Comparison of ENCODE assay signal across 15 cellular contexts in the genomic region with DNA sequence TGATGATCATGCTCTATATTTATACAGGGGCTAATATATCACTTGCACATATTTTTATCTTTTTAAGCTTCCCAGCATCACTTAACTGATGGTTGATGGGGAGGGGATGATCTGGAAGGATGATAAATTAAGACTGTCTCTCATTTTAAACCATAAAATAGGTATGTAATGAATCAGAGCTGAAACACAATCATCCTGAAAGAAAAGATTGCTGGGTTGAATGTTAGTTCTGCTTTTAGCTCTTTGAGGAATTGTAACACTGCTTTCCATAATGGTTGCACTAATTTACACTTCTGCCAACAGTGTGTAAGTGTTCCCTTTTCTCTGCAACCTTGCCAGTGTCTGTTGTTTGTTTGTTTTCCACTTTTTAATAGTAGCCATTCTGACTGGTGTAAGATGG.
DNase-seq lines count a peak whose midpoint lies in the region; ATAC-seq and TF ChIP-seq lines count a peak whose summit lies in the region.
"Had no signal": no experiment of that assay in that cellular context is flagged by ENCODE, and none has a peak within 500 bp of the region (broad histone marks: within the 10 kb centered on the region; RNA-seq: fewer than 3 reads in every experiment).

No MANE protein-coding gene starts in this region.

- POLR2A ChIA-PET in PC-3 (lab: Charles Lee; ENCODE audit: unreplicated experiment) = interaction anchor here (0.6 kb wide), 1 partner anchor 618 kb away, joined by 3 read pairs; no protein-coding TSS in a partner anchor

- no peak overlapping the region for H3K27ac Mint-ChIP-seq in stimulated activated naive B cell treated with anti-CD40 and anti-IgM and Interleukin-4, amounts not matched to agents 10 μg/mL and 1 μg/mL and 100 μg/mL, for 72 hours
- H3K27ac Mint-ChIP-seq: CD4-positive, CD25-positive, alpha-beta regulatory T cell; CD8-positive, alpha-beta T cell; GM23338; H9 had no signal

- H3K4me1 ChIP-seq in OCI-LY3 (ENCODE audit: low read length) (peaks cover 43% of the 10 kb centered on the region), PC-3 (ENCODE audit: insufficient read depth, low read length) (no peaks in the 10 kb centered on the region)

- no peaks in the 10 kb centered on the region for H3K36me3 ChIP-seq in OCI-LY3 (replicated peaks; ENCODE audit: low read depth, low read length)
- no peaks in the 10 kb centered on the region for H3K36me3 ChIP-seq in PC-3 (ENCODE audit: low read depth, low read length)

- TF ChIP-seq CTCF in OCI-LY3 (IDR thresholded peaks at IDR 0.05; ENCODE audit: low read depth, low read length) = no peak
- no peak for TF ChIP-seq CTCF in PC-3 (conservative IDR thresholded peaks at IDR 0.05; ENCODE audit: low read depth, low read length)

- no peaks in the 10 kb centered on the region for H3K27me3 ChIP-seq in OCI-LY3 (ENCODE audit: low read depth, low read length)
- no peaks in the 10 kb centered on the region for H3K27me3 ChIP-seq in PC-3 (ENCODE audit: low read length)

- no peaks in the 10 kb centered on the region for H3K9me2 ChIP-seq in PC-3 (replicated peaks; ENCODE audit: low read length)

- no peak overlapping the region for H3K4me3 ChIP-seq in OCI-LY3 (ENCODE audit: low read length)
- no peak overlapping the region for H3K4me3 ChIP-seq in PC-3 (ENCODE audit: low read length)
- H3K4me3 ChIP-seq: GM23338 had no signal

- H3K27me3 Mint-ChIP-seq in stimulated activated naive B cell treated with anti-CD40 and anti-IgM and Interleukin-4, amounts not matched to agents 10 μg/mL and 1 μg/mL and 100 μg/mL, for 72 hours = peaks cover 33 to 42% of the 10 kb centered on the region in 2 donors
- H3K27me3 Mint-ChIP-seq: CD4-positive, CD25-positive, alpha-beta regulatory T cell had no signal

- ATAC-seq in stimulated activated naive B cell treated with anti-CD40 and anti-IgM and Interleukin-4, amounts not matched to agents 10 μg/mL and 1 μg/mL and 100 μg/mL, for 72 hours (replicated peaks) = peak; percentile 44 to 58
- ATAC-seq in PC-3 = no peak
- ATAC-seq: CD8-positive, alpha-beta T cell; GM23338; HCT116 had no signal

- peaks cover 8 to 15% of the 10 kb centered on the region in 2 donors for H3K4me1 Mint-ChIP-seq in stimulated activated naive B cell treated with anti-CD40 and anti-IgM and Interleukin-4, amounts not matched to agents 10 μg/mL and 1 μg/mL and 100 μg/mL, for 72 hours
- H3K4me1 Mint-ChIP-seq: GM23338, H9 had no signal

- H3K79me2 ChIP-seq in OCI-LY3 (ENCODE audit: low read length) (no peaks in the 10 kb centered on the region), PC-3 (ENCODE audit: low read length) (no peaks in the 10 kb centered on the region)

- no peak overlapping the region for H3K4me3 Mint-ChIP-seq in stimulated activated naive B cell treated with anti-CD40 and anti-IgM and Interleukin-4, amounts not matched to agents 10 μg/mL and 1 μg/mL and 100 μg/mL, for 72 hours
- H3K4me3 Mint-ChIP-seq: CD4-positive, CD25-positive, alpha-beta regulatory T cell; CD8-positive, alpha-beta T cell; GM23338; H9 had no signal

- intact Hi-C loops in PC-3 (cut with micrococcal nuclease) = no loop called here

- H3K9ac ChIP-seq in OCI-LY3 (ENCODE audit: low read length) (no peak overlapping the region), PC-3 (ENCODE audit: low read length) (no peak overlapping the region)

- DNase-seq in CD1c-positive myeloid dendritic cell (ENCODE audit: extremely low spot score) (peak; percentile 53), EH (ENCODE audit: low read depth) (peak; percentile 47), PC-3 (no peak)
- DNase-seq in stimulated activated naive B cell treated with anti-CD40 and anti-IgM and Interleukin-4, amounts not matched to agents 10 μg/mL and 1 μg/mL and 100 μg/mL, for 72 hours = no peak
- DNase-seq in activated CD4-positive, alpha-beta T cell treated with anti-CD3 and anti-CD28 coated beads, Interleukin-2, amount 50 U/mL, for 4 hours = no peak
- DNase-seq: C1 segment of cervical spinal cord; CD4-positive, CD25-positive, alpha-beta regulatory T cell; CD8-positive, alpha-beta T cell; DMS 273 treated with DMSO at 0.1 percent for 48 hours; DMS79; GF-D8; H9 had no signal

- H3K9me3 ChIP-seq in OCI-LY3 (ENCODE audit: insufficient read depth, low read length) (no peaks in the 10 kb centered on the region), PC-3 (ENCODE audit: low read length) (no peaks in the 10 kb centered on the region)

- CTCF ChIA-PET in PC-3 (lab: Charles Lee) = no interaction called here

- H4K20me1 ChIP-seq in OCI-LY3 (ENCODE audit: insufficient read depth, low read length) = no peaks in the 10 kb centered on the region
- H4K20me1 ChIP-seq in PC-3 (ENCODE audit: low read length) = no peaks in the 10 kb centered on the region

- peaks cover 5 to 7% of the 10 kb centered on the region in 2 donors for H3K9me3 Mint-ChIP-seq in stimulated activated naive B cell treated with anti-CD40 and anti-IgM and Interleukin-4, amounts not matched to agents 10 μg/mL and 1 μg/mL and 100 μg/mL, for 72 hours
- H3K9me3 Mint-ChIP-seq: GM23338, H9 had no signal

- no peaks in the 10 kb centered on the region for H3F3A ChIP-seq in PC-3 (ENCODE audit: low read length, unreplicated experiment)

- H2AFZ ChIP-seq in OCI-LY3 (ENCODE audit: low read depth, low read length) (no peak overlapping the region), PC-3 (ENCODE audit: low read length) (no peak overlapping the region)
- H2AFZ ChIP-seq: GM23338 had no signal

- H3K4me2 ChIP-seq in OCI-LY3 (ENCODE audit: low read length) (peak overlapping the region; percentile 51), PC-3 (ENCODE audit: low read length) (no peak overlapping the region)
- H3K4me2 ChIP-seq: GM23338 had no signal

- H3K36me3 Mint-ChIP-seq in stimulated activated naive B cell treated with anti-CD40 and anti-IgM and Interleukin-4, amounts not matched to agents 10 μg/mL and 1 μg/mL and 100 μg/mL, for 72 hours = peaks cover 0 to 3% of the 10 kb centered on the region in 2 donors
- H3K36me3 Mint-ChIP-seq: CD4-positive, CD25-positive, alpha-beta regulatory T cell; CD8-positive, alpha-beta T cell had no signal

- H3K27ac ChIP-seq in OCI-LY3 (ENCODE audit: low read length) = peak overlapping the region; percentile 36
- no peak overlapping the region for H3K27ac ChIP-seq in PC-3 (ENCODE audit: low read length)

- BruUV-seq in PC-3 (replicated peaks; lab: Mats Ljungman, UMichigan) = no TSS peak

Comparison
In these comparisons a context has a peak if more than half of its experiments do, and no peak if none do; other contexts are left out.
1. DNase-seq: peak in CD1c-positive myeloid dendritic cell (single experiment) and EH (single experiment); none in stimulated activated naive B cell treated with anti-CD40 and anti-IgM and Interleukin-4, amounts not matched to agents 10 μg/mL and 1 μg/mL and 100 μg/mL, for 72 hours (single experiment), PC-3 (single experiment) and activated CD4-positive, alpha-beta T cell treated with anti-CD3 and anti-CD28 coated beads, Interleukin-2, amount 50 U/mL, for 4 hours (0 of 2).